20 cellular contexts compared by ENCODE assay signal in genomic region chr9:4519604-4520003, GRCh38. TPM values are rescaled to one million over a fixed set of nuclear protein-coding genes. Genes with fewer than 3 reads are reported as not detected.
DNase-seq lines count a peak whose midpoint lies in the region; ATAC-seq and TF ChIP-seq lines count a peak whose summit lies in the region.
"Had no signal": no experiment of that assay in that cellular context is flagged by ENCODE, and none has a peak within 500 bp of the region (broad histone marks: within the 10 kb centered on the region; RNA-seq: fewer than 3 reads in every experiment).

No MANE protein-coding gene starts in this region.

- H2AFZ ChIP-seq in GM23248, result no peak overlapping the region

- H4K20me1 ChIP-seq in GM23248 (ENCODE audit: insufficient read depth), result no peaks in the 10 kb centered on the region

- no peaks in the 10 kb centered on the region for H3K9me3 Mint-ChIP-seq in stimulated activated memory B cell treated with anti-CD40 and anti-IgM and Interleukin-4, amounts not matched to agents 10 μg/mL and 1 μg/mL and 100 μg/mL, for 72 hours

- H3K27ac ChIP-seq in GM23248, result no peak overlapping the region
- no peak overlapping the region for H3K27ac ChIP-seq in testis
- H3K27ac ChIP-seq: gastroesophageal sphincter, lower lobe of right lung, suprapubic skin had no signal

- H3K4me3 ChIP-seq in GM23248 (no peak overlapping the region), testis (no peak overlapping the region)
- H3K4me3 ChIP-seq: gastroesophageal sphincter, lower lobe of right lung, suprapubic skin had no signal

- peaks cover 23% of the 10 kb centered on the region for H3K4me1 ChIP-seq in GM23248 (ENCODE audit: insufficient read depth)
- no peaks in the 10 kb centered on the region for H3K4me1 ChIP-seq in testis
- H3K4me1 ChIP-seq: gastroesophageal sphincter, lower lobe of right lung, suprapubic skin had no signal

- H3K4me2 ChIP-seq in GM23248 (ENCODE audit: unreplicated experiment), result no peak overlapping the region

- TF ChIP-seq CTCF in testis (IDR thresholded peaks at IDR 0.05), result no peak

- 88 to 93% methylated on average over 2 of the region's 2 CpGs for WGBS in GM23248 (ENCODE audit: low coverage in 1 of 2, low lambda C conversion rate in 2 of 2, missing lambda C conversion rate in 2 of 2), 2 experiments
- WGBS in testis, 2 donors, result 83 to 89% methylated on average over 2 of the region's 2 CpGs

- no peak overlapping the region for H3K27ac Mint-ChIP-seq in stimulated activated memory B cell treated with anti-CD40 and anti-IgM and Interleukin-4, amounts not matched to agents 10 μg/mL and 1 μg/mL and 100 μg/mL, for 72 hours
- H3K27ac Mint-ChIP-seq: activated CD4-positive, alpha-beta T cell treated with anti-CD3 and anti-CD28 coated beads, Interleukin-2, amount 10 ng/mL, durations not matched to agents 7 days and 5 days; naive B cell; T-helper 17 cell had no signal

- no peak for TF ChIP-seq POLR2A in testis (IDR thresholded peaks at IDR 0.05)

- H3K27me3 Mint-ChIP-seq in stimulated activated memory B cell treated with anti-CD40 and anti-IgM and Interleukin-4, amounts not matched to agents 10 μg/mL and 1 μg/mL and 100 μg/mL, for 72 hours, result no peaks in the 10 kb centered on the region
- H3K27me3 Mint-ChIP-seq: activated CD4-positive, alpha-beta T cell treated with anti-CD3 and anti-CD28 coated beads, Interleukin-2, amount 10 ng/mL, durations not matched to agents 7 days and 5 days; T-helper 17 cell had no signal

- peak; percentile 42 for DNase-seq in stimulated activated CD4-positive, alpha-beta T cell treated with anti-CD3 and anti-CD28 coated beads, Interleukin-15, amount 100 ng/mL, for 24 hours
- DNase-seq in stimulated activated CD4-positive, alpha-beta T cell treated with anti-CD3 and anti-CD28 coated beads, Interleukin-4, amount 100 ng/mL, for 24 hours, result no peak
- DNase-seq in GM23248 (peak; percentile 52), OCI-M1 (lab: John Stamatoyannopoulos, UW) (peak; percentile 84), NCI-H226 (no peak), testis (no peak), H4 (ENCODE audit: low spot score) (no peak)
- DNase-seq: activated CD4-positive, alpha-beta T cell treated with anti-CD3 and anti-CD28 coated beads, Interleukin-2, amount 10 ng/mL, durations not matched to agents 7 days and 5 days; aorta; COR-L47; lower lobe of right lung; naive B cell; NCI-H1436; NCI-H2227 treated with DMSO at 0.1 percent for 48 hours; SHP77; small intestine; T-helper 17 cell had no signal

- no peaks in the 10 kb centered on the region for H3K36me3 Mint-ChIP-seq in stimulated activated memory B cell treated with anti-CD40 and anti-IgM and Interleukin-4, amounts not matched to agents 10 μg/mL and 1 μg/mL and 100 μg/mL, for 72 hours
- H3K36me3 Mint-ChIP-seq: naive B cell had no signal

- H3K4me1 Mint-ChIP-seq in stimulated activated memory B cell treated with anti-CD40 and anti-IgM and Interleukin-4, amounts not matched to agents 10 μg/mL and 1 μg/mL and 100 μg/mL, for 72 hours, result no peaks in the 10 kb centered on the region
- H3K4me1 Mint-ChIP-seq: naive B cell, T-helper 17 cell had no signal

- no peaks in the 10 kb centered on the region for H3K27me3 ChIP-seq in GM23248 (replicated peaks; ENCODE audit: insufficient read depth)
- no peaks in the 10 kb centered on the region for H3K27me3 ChIP-seq in testis
- H3K27me3 ChIP-seq: gastroesophageal sphincter, suprapubic skin had no signal

- H3K36me3 ChIP-seq in GM23248 (ENCODE audit: low read depth) (no peaks in the 10 kb centered on the region), testis (ENCODE audit: low read depth, missing control alignments) (no peaks in the 10 kb centered on the region)
- H3K36me3 ChIP-seq: gastroesophageal sphincter, lower lobe of right lung, suprapubic skin had no signal

- in situ Hi-C loops in GM23248 (cut with MboI), result no loop called here

- intact Hi-C loops in testis (cut with DNase I; ENCODE audit: low total_unique reads), result no loop called here

- H3K9ac ChIP-seq in GM23248, result no peak overlapping the region

- H3K9me3 ChIP-seq in GM23248 (ENCODE audit: low read depth) (no peaks in the 10 kb centered on the region), testis (no peaks in the 10 kb centered on the region)
- H3K9me3 ChIP-seq: gastroesophageal sphincter, lower lobe of right lung, suprapubic skin had no signal

- peaks cover 54% of the 10 kb centered on the region for H3K79me2 ChIP-seq in GM23248 (ENCODE audit: insufficient read depth)

- no peaks in the 10 kb centered on the region; the same call in 1 of the 2 replicates for H3K9me2 ChIP-seq in GM23248 (ENCODE audit: insufficient read depth)

- peak; percentile 13 for ATAC-seq in stimulated activated memory B cell treated with anti-CD40 and anti-IgM and Interleukin-4, amounts not matched to agents 10 μg/mL and 1 μg/mL and 100 μg/mL, for 72 hours
- ATAC-seq: gastroesophageal sphincter, lower lobe of right lung, T-helper 17 cell had no signal

- H3K4me3 Mint-ChIP-seq in stimulated activated memory B cell treated with anti-CD40 and anti-IgM and Interleukin-4, amounts not matched to agents 10 μg/mL and 1 μg/mL and 100 μg/mL, for 72 hours, result no peak overlapping the region
- H3K4me3 Mint-ChIP-seq: activated CD4-positive, alpha-beta T cell treated with anti-CD3 and anti-CD28 coated beads, Interleukin-2, amount 10 ng/mL, durations not matched to agents 7 days and 5 days; naive B cell; T-helper 17 cell had no signal

- H3F3A ChIP-seq in GM23248 (ENCODE audit: insufficient read depth), result peaks cover 26% of the 10 kb centered on the region

RNA-seq across cellular contexts. Expression of gene SLC1A1, which starts 29.3 kb away (rescaled TPM):
- total RNA-seq in GM23248 (2014; rRNA removed; shearing (Covaris generic)), result 45.4 and 47.6 TPM in 2 replicates
- polyA plus RNA-seq in GM23248 (2016; fragmentation: Nextera tagmentation; extraction: Ambion mirVana) (34.6 and 36.3 TPM in 2 replicates), testis (ENCODE audit: insufficient read depth, low read depth, low replicate concordance) (1.2 TPM)
- total RNA-seq in testis, result 1 to 10 TPM in 1 of 2 donors, under 1 TPM in 1; 0.63 to 1.1 TPM
- 2.5 and 3.0 TPM in 2 replicates for total RNA-seq in H4 (2014; rRNA removed; shearing (Covaris generic))

Comparison
In these comparisons a context has a peak if more than half of its experiments do, and no peak if none do; other contexts are left out.
1. DNase-seq: peak in stimulated activated CD4-positive, alpha-beta T cell treated with anti-CD3 and anti-CD28 coated beads, Interleukin-15, amount 100 ng/mL, for 24 hours (single experiment), GM23248 (single experiment) and OCI-M1 (single experiment); none in stimulated activated CD4-positive, alpha-beta T cell treated with anti-CD3 and anti-CD28 coated beads, Interleukin-4, amount 100 ng/mL, for 24 hours (single experiment), NCI-H226 (single experiment), testis (single experiment) and H4 (single experiment).
2. RNA of gene SLC1A1, which starts 29.3 kb away (total RNA-seq): 45.4 to 47.6 TPM in GM23248; 2.5 to 3.0 TPM in H4 and 0.63 to 1.1 TPM in testis; every median in the first group is over 10 times any median in the second.